ENCODE assay signal across 25 cellular contexts in genomic region chr11:65944191-65944590, GRCh38. TPM values are rescaled to one million over a fixed set of nuclear protein-coding genes. Genes with fewer than 3 reads are reported as not detected.
DNase-seq lines count a peak whose midpoint lies in the region; ATAC-seq, FAIRE-seq and TF ChIP-seq lines count a peak whose summit lies in the region.
"Had no signal": no experiment of that assay in that cellular context is flagged by ENCODE, and none has a peak within 500 bp of the region (broad histone marks: within the 10 kb centered on the region; RNA-seq: fewer than 3 reads in every experiment).

No MANE protein-coding gene starts in this region.

- no peaks in the 10 kb centered on the region for H3K9me3 ChIP-seq in kidney (ENCODE audit: control insufficient read depth in 1 of 2, low read length in 2 of 2)
- H3K9me3 ChIP-seq: A549 had no signal

- intact Hi-C loops in natural killer cell (cut with micrococcal nuclease), result no loop called here
- intact Hi-C loops in kidney (cut with DNase I), result no loop called here

- H3K9me3 Mint-ChIP-seq in natural killer cell treated with Interleukin-12 subunit alpha and Interleukin-12 subunit beta and Interleukin-15 and Interleukin-18, amount 100 ng/mL, for 72 hours, result no peaks in the 10 kb centered on the region
- H3K9me3 Mint-ChIP-seq in natural killer cell (no peaks in the 10 kb centered on the region), T-cell (no peaks in the 10 kb centered on the region)
- H3K9me3 Mint-ChIP-seq: CD4-positive, alpha-beta memory T cell; GM23338; HFFc6; IgD-negative memory B cell had no signal

- FAIRE-seq in kidney (lab: Jason Lieb, UNC), result no peak
- FAIRE-seq: A549, GM12892, HTR-8/SVneo had no signal

- ATAC-seq in natural killer cell treated with Interleukin-12 subunit alpha and Interleukin-12 subunit beta and Interleukin-15 and Interleukin-18, amount 100 ng/mL, for 72 hours, result no peak
- ATAC-seq in natural killer cell (no peak), T-cell (replicated peaks in 1 of 4) (no peak), GM21528 (IDR thresholded peaks at IDR 0.05; ENCODE audit: low FRiP score, unreplicated experiment) (no peak)
- ATAC-seq: A549, GM23338, HCT116 had no signal

- CTCF ChIA-PET in T-cell (lab: Charles Lee), result no interaction called here

- POLR2A ChIA-PET in T-cell (lab: Charles Lee), result no interaction called here

- no peak for TF ChIP-seq CTCF in natural killer cell (IDR thresholded peaks at IDR 0.05)
- TF ChIP-seq CTCF in kidney (IDR thresholded peaks at IDR 0.05; ENCODE audit: borderline replicate concordance, extremely low read depth, insufficient read depth), result no peak

- H3K27me3 Mint-ChIP-seq in natural killer cell treated with Interleukin-12 subunit alpha and Interleukin-12 subunit beta and Interleukin-15 and Interleukin-18, amount 100 ng/mL, for 72 hours, result no peaks in the 10 kb centered on the region
- H3K27me3 Mint-ChIP-seq in natural killer cell (ENCODE audit: low read depth in 2 of 2) (no peaks in the 10 kb centered on the region), T-cell (no peaks in the 10 kb centered on the region)
- H3K27me3 Mint-ChIP-seq: CD4-positive, alpha-beta memory T cell had no signal

- H3K27ac Mint-ChIP-seq in natural killer cell treated with Interleukin-12 subunit alpha and Interleukin-12 subunit beta and Interleukin-15 and Interleukin-18, amount 100 ng/mL, for 72 hours, result no peak overlapping the region
- H3K27ac Mint-ChIP-seq in natural killer cell, result no peak overlapping the region
- H3K27ac Mint-ChIP-seq in T-cell, result no peak overlapping the region
- H3K27ac Mint-ChIP-seq: CD4-positive, alpha-beta memory T cell; GM23338; HFFc6 had no signal

- DNase-seq in natural killer cell treated with Interleukin-12 subunit alpha and Interleukin-12 subunit beta and Interleukin-15 and Interleukin-18, amount 100 ng/mL, for 72 hours (ENCODE audit: low spot score), result peak; percentile 20
- no peak for DNase-seq in natural killer cell
- DNase-seq in kidney, result peak; percentile 26
- DNase-seq in stromal cell of bone marrow (ENCODE audit: low read depth), result peak; percentile 36
- no peak for DNase-seq in retina
- DNase-seq in T-cell, result no peak
- DNase-seq: AML-193; CD4-positive, alpha-beta memory T cell; DMS153; DMS79; GDM1; H7; HFFc6; KBM-7 had no signal

- no peak overlapping the region for H3K9ac ChIP-seq in kidney (ENCODE audit: low read length in 2 of 2)

- H3K36me3 ChIP-seq in kidney (ENCODE audit: control insufficient read depth in 1 of 2, insufficient read depth in 2 of 2, low read length in 2 of 2), result no peaks in the 10 kb centered on the region

- H3K4me1 Mint-ChIP-seq in natural killer cell treated with Interleukin-12 subunit alpha and Interleukin-12 subunit beta and Interleukin-15 and Interleukin-18, amount 100 ng/mL, for 72 hours (ENCODE audit: low read depth in 2 of 2), result peaks cover 6% of the 10 kb centered on the region in 2 donors
- H3K4me1 Mint-ChIP-seq in natural killer cell, result peaks cover 0 to 6% of the 10 kb centered on the region in 2 donors
- peaks cover 0 to 5% (median 0%) of the 10 kb centered on the region in 3 donors for H3K4me1 Mint-ChIP-seq in T-cell
- H3K4me1 Mint-ChIP-seq: CD4-positive, alpha-beta memory T cell had no signal

- H3K4me3 ChIP-seq in kidney (ENCODE audit: low read length in 2 of 2), result no peak overlapping the region
- H3K4me3 ChIP-seq: A549, GM23338 had no signal

- H3K27ac ChIP-seq in kidney (ENCODE audit: low read depth in 2 of 2, low read length in 2 of 2), result no peak overlapping the region
- H3K27ac ChIP-seq: 22Rv1, A549 had no signal

- no peak overlapping the region for H3K4me3 Mint-ChIP-seq in natural killer cell treated with Interleukin-12 subunit alpha and Interleukin-12 subunit beta and Interleukin-15 and Interleukin-18, amount 100 ng/mL, for 72 hours
- no peak overlapping the region for H3K4me3 Mint-ChIP-seq in natural killer cell
- H3K4me3 Mint-ChIP-seq in T-cell, result no peak overlapping the region
- H3K4me3 Mint-ChIP-seq: CD14-positive monocyte; CD4-positive, alpha-beta memory T cell; GM23338; HFFc6; IgD-negative memory B cell had no signal

- no peaks in the 10 kb centered on the region for H3K36me3 Mint-ChIP-seq in natural killer cell treated with Interleukin-12 subunit alpha and Interleukin-12 subunit beta and Interleukin-15 and Interleukin-18, amount 100 ng/mL, for 72 hours
- H3K36me3 Mint-ChIP-seq in natural killer cell (no peaks in the 10 kb centered on the region), T-cell (no peaks in the 10 kb centered on the region)
- H3K36me3 Mint-ChIP-seq: CD14-positive monocyte; CD4-positive, alpha-beta memory T cell; IgD-negative memory B cell had no signal

- no peaks in the 10 kb centered on the region for H3K4me1 ChIP-seq in kidney (ENCODE audit: control insufficient read depth in 1 of 2, insufficient read depth in 1 of 2, low read depth in 1 of 2, low read length in 2 of 2)
- H3K4me1 ChIP-seq: A549 had no signal

RNA-seq across cellular contexts. Expression of gene TSGA10IP, which starts 1.1 kb away (rescaled TPM):
- total RNA-seq in natural killer cell treated with Interleukin-12 subunit alpha and Interleukin-12 subunit beta and Interleukin-15 and Interleukin-18, amount 100 ng/mL, for 72 hours, result not detected
- total RNA-seq in natural killer cell, result not detected
- not detected for total RNA-seq in kidney
- polyA plus RNA-seq in kidney (ENCODE audit: insufficient read depth, low read depth, low replicate concordance), result not detected
- not detected for total RNA-seq in T-cell
- total RNA-seq: CD4-positive, alpha-beta memory T cell; Daoy had no signal
- polyA plus RNA-seq: A549; BJ; CD4-positive, alpha-beta memory T cell; IgD-negative memory B cell had no signal

RNA-seq across cellular contexts. Expression of gene SART1, which starts 17.3 kb away (rescaled TPM):
- total RNA-seq in natural killer cell treated with Interleukin-12 subunit alpha and Interleukin-12 subunit beta and Interleukin-15 and Interleukin-18, amount 100 ng/mL, for 72 hours, result 100 to 1,000 TPM in 1 of 2 donors, 10 to 100 TPM in 1; 72.9 to 107 TPM
- total RNA-seq in natural killer cell (100 to 1,000 TPM; 103 to 123 (median 115) TPM), kidney (48.6 TPM), T-cell (10 to 100 TPM; 70.9 to 95.2 (median 89.9) TPM)
- polyA plus RNA-seq in kidney (ENCODE audit: insufficient read depth, low read depth, low replicate concordance), result 48.7 TPM

RNA-seq across cellular contexts. Expression of gene DRAP1, which starts 25.0 kb away (rescaled TPM):
- total RNA-seq in natural killer cell treated with Interleukin-12 subunit alpha and Interleukin-12 subunit beta and Interleukin-15 and Interleukin-18, amount 100 ng/mL, for 72 hours, result 10 to 100 TPM; 88.5 to 95.6 TPM
- total RNA-seq in natural killer cell (100 to 1,000 TPM; 114 to 115 (median 115) TPM), kidney (51.2 TPM), T-cell (100 to 1,000 TPM in 3 of 5 donors, 10 to 100 TPM in 2; 56.3 to 122 (median 107) TPM)
- polyA plus RNA-seq in kidney (ENCODE audit: insufficient read depth, low read depth, low replicate concordance), result 150 TPM

RNA-seq across cellular contexts. Expression of gene C11orf68, which starts 25.3 kb away (rescaled TPM):
- 10 to 100 TPM; 15.4 to 24.7 TPM for total RNA-seq in natural killer cell treated with Interleukin-12 subunit alpha and Interleukin-12 subunit beta and Interleukin-15 and Interleukin-18, amount 100 ng/mL, for 72 hours
- total RNA-seq in natural killer cell (10 to 100 TPM; 19.9 to 28.3 (median 20.7) TPM), kidney (38.0 TPM), T-cell (10 to 100 TPM; 20.5 to 66.7 (median 63.3) TPM)
- 52.0 TPM for polyA plus RNA-seq in kidney (ENCODE audit: insufficient read depth, low read depth, low replicate concordance)

RNA-seq across cellular contexts. Expression of gene FOSL1, which starts 44.0 kb away (rescaled TPM):
- 10 to 100 TPM in 1 of 2 donors, 1 to 10 TPM in 1; 7.9 to 18.1 TPM for total RNA-seq in natural killer cell treated with Interleukin-12 subunit alpha and Interleukin-12 subunit beta and Interleukin-15 and Interleukin-18, amount 100 ng/mL, for 72 hours
- total RNA-seq in natural killer cell (1 to 10 TPM; 3.4 to 9.0 (median 6.8) TPM), kidney (3.2 TPM), T-cell (1 to 10 TPM in 2 of 5 donors, under 1 TPM in 3; 0.49 to 1.6 (median 0.65) TPM)
- polyA plus RNA-seq in kidney (ENCODE audit: insufficient read depth, low read depth, low replicate concordance), result 0.37 TPM

Comparison
In these comparisons a context has a peak if more than half of its experiments do, and no peak if none do; other contexts are left out.
1. DNase-seq: peak in natural killer cell treated with Interleukin-12 subunit alpha and Interleukin-12 subunit beta and Interleukin-15 and Interleukin-18, amount 100 ng/mL, for 72 hours (single experiment), kidney (single experiment) and stromal cell of bone marrow (single experiment); none in natural killer cell (single experiment), retina (single experiment) and T-cell (0 of 34).